Comparison of ENCODE assay signal across 9 cellular contexts in genomic region chr18:50879302-50880107, GRCh38. TPM values are rescaled to one million over a fixed set of nuclear protein-coding genes. Genes with fewer than 3 reads are reported as not detected.
DNase-seq lines count a peak whose midpoint lies in the region; ATAC-seq and TF ChIP-seq lines count a peak whose summit lies in the region.
"Had no signal": no experiment of that assay in that cellular context is flagged by ENCODE, and none has a peak within 500 bp of the region (broad histone marks: within the 10 kb centered on the region; RNA-seq: fewer than 3 reads in every experiment).

No MANE protein-coding gene starts in this region.

- no peaks in the 10 kb centered on the region for H3K9me3 Mint-ChIP-seq in CD8-positive, alpha-beta T cell

- in situ Hi-C loops in brain microvascular endothelial cell (cut with HindIII; ENCODE audit: low pct_ligation_motif_present, low sequenced_read_pairs), result no loop called here

- H3K4me3 Mint-ChIP-seq in CD8-positive, alpha-beta T cell, result peak overlapping the region; percentile 94

- H3K27ac ChIP-seq in CD8-positive, alpha-beta T cell (ENCODE audit: low read depth, low read length), result peak overlapping the region; percentile 89
- H3K27ac ChIP-seq in SJSA1, result peak overlapping the region; percentile 77
- peak overlapping the region; percentile 5 for H3K27ac ChIP-seq in brain microvascular endothelial cell
- H3K27ac ChIP-seq in skeletal muscle tissue (ENCODE audit: low read depth, low read length), result peak overlapping the region; percentile 81

- H3K4me1 Mint-ChIP-seq in CD8-positive, alpha-beta T cell (ENCODE audit: low read depth), result peaks cover 44% of the 10 kb centered on the region

- H3K9me3 ChIP-seq in CD8-positive, alpha-beta T cell (ENCODE audit: low read length), result no peaks in the 10 kb centered on the region
- H3K9me3 ChIP-seq in SJSA1 (replicated peaks) (no peaks in the 10 kb centered on the region), iPS-18c (ENCODE audit: control insufficient read depth, insufficient read depth, low read length) (peaks cover 2% of the 10 kb centered on the region), skeletal muscle tissue (ENCODE audit: control insufficient read depth in 3 of 3, low read length in 3 of 3) (no peaks in the 10 kb centered on the region)

- POLR2A ChIA-PET in CD8-positive, alpha-beta T cell (lab: Charles Lee), result interaction anchor here (0.6 to 1.9 kb wide), 13 partner anchors 10 to 576 kb away, joined by 3 to 35 read pairs (median 4); partner anchors contain the start of genes ELAC1, MEX3C, MRO and SMAD4

- CTCF ChIA-PET in CD8-positive, alpha-beta T cell (lab: Charles Lee), result interaction anchor here (0.8 to 1.1 kb wide), 2 partner anchors 13 to 59 kb away, joined by 3 read pairs; partner anchors contain the start of gene MRO

- no peak for TF ChIP-seq CTCF in CD8-positive, alpha-beta T cell (IDR thresholded peaks at IDR 0.05)
- TF ChIP-seq CTCF in brain microvascular endothelial cell (IDR thresholded peaks at IDR 0.05; ENCODE audit: low read depth, low read length, missing control alignments), result no peak

- ATAC-seq in CD8-positive, alpha-beta T cell, result peak; percentile 21
- ATAC-seq in GM19395 (IDR thresholded peaks at IDR 0.05; ENCODE audit: unreplicated experiment) (peak; percentile 31), HG03469 (IDR thresholded peaks at IDR 0.05; ENCODE audit: unreplicated experiment) (peak; percentile 3), GM18519 (IDR thresholded peaks at IDR 0.05; ENCODE audit: low FRiP score, unreplicated experiment) (no peak)

- H3K27me3 ChIP-seq in CD8-positive, alpha-beta T cell (ENCODE audit: insufficient read depth, low read length), result no peaks in the 10 kb centered on the region
- no peaks in the 10 kb centered on the region for H3K27me3 ChIP-seq in SJSA1 (replicated peaks)
- no peaks in the 10 kb centered on the region for H3K27me3 ChIP-seq in brain microvascular endothelial cell (replicated peaks)
- H3K27me3 ChIP-seq in skeletal muscle tissue (ENCODE audit: control insufficient read depth in 3 of 3, insufficient read depth in 3 of 3, low read length in 3 of 3), result no peaks in the 10 kb centered on the region

- intact Hi-C loops in CD8-positive, alpha-beta T cell (cut with DNase I, micrococcal nuclease), result loop anchor here (2.0 to 10.0 kb wide), 10 partner anchors 57 to 1392 kb away; partner anchors contain the start of genes MEX3C (in 2 of the 2), MRO (in 2 of the 2), ACAA2 (in 1 of the 2) and C18orf32 (in 1 of the 2)

- peak overlapping the region; percentile 87 for H3K4me3 ChIP-seq in CD8-positive, alpha-beta T cell (ENCODE audit: low read depth, low read length)
- H3K4me3 ChIP-seq in SJSA1 (peak overlapping the region; percentile 87), brain microvascular endothelial cell (ENCODE audit: low read depth, low read length) (peak overlapping the region; percentile 91), iPS-18c (ENCODE audit: insufficient read depth, low read depth, low read length) (peak overlapping the region; percentile 85), skeletal muscle tissue (ENCODE audit: low read length in 3 of 3) (peak overlapping the region; percentile 88 to 95 (median 93))

- H3K27ac Mint-ChIP-seq in CD8-positive, alpha-beta T cell, result peak overlapping the region; percentile 96

- H3K36me3 ChIP-seq in CD8-positive, alpha-beta T cell (ENCODE audit: insufficient read depth, low read length), result no peaks in the 10 kb centered on the region
- H3K36me3 ChIP-seq in SJSA1 (peaks cover 4% of the 10 kb centered on the region; the same call in 1 of the 2 replicates), brain microvascular endothelial cell (replicated peaks) (no peaks in the 10 kb centered on the region), skeletal muscle tissue (ENCODE audit: control insufficient read depth in 3 of 3, insufficient read depth in 3 of 3, low read length in 3 of 3) (no peaks in the 10 kb centered on the region)

- peak overlapping the region; percentile 86 to 94 (median 92) for H3K9ac ChIP-seq in skeletal muscle tissue (ENCODE audit: low read depth in 1 of 3, low read length in 3 of 3)

- H3K36me3 Mint-ChIP-seq in CD8-positive, alpha-beta T cell, result peaks cover 17% of the 10 kb centered on the region

- peak in 6 of 7 experiments; percentile 3 to 39 (median 19) for DNase-seq in CD8-positive, alpha-beta T cell
- peak in 1 of 2 experiments; percentile 52 for DNase-seq in SJSA1 (ENCODE audit: low read depth in 1 of 2, low spot score in 2 of 2)
- peak; percentile 42 for DNase-seq in brain microvascular endothelial cell

- H3K4me1 ChIP-seq in CD8-positive, alpha-beta T cell (ENCODE audit: insufficient read depth, low read length), result peaks cover 31% of the 10 kb centered on the region
- peaks cover 7% of the 10 kb centered on the region for H3K4me1 ChIP-seq in SJSA1 (replicated peaks)
- peaks cover 6 to 15% (median 10%) of the 10 kb centered on the region in 3 donors for H3K4me1 ChIP-seq in skeletal muscle tissue (ENCODE audit: control insufficient read depth in 3 of 3, insufficient read depth in 3 of 3, low read length in 3 of 3)

- no peaks in the 10 kb centered on the region for H3K27me3 Mint-ChIP-seq in CD8-positive, alpha-beta T cell (ENCODE audit: low read depth)

RNA-seq across cellular contexts. Expression of gene ME2, which starts 0.6 kb away (rescaled TPM):
- 10 to 100 TPM; 14.4 to 17.3 TPM for total RNA-seq in CD8-positive, alpha-beta T cell
- 45.0 and 49.2 TPM in 2 replicates for total RNA-seq in SJSA1 (2014; rRNA removed; shearing (Covaris generic))
- total RNA-seq in skeletal muscle tissue, result 26.1 TPM

RNA-seq across cellular contexts. Expression of gene MRO, which starts 59.7 kb away (rescaled TPM):
- total RNA-seq in CD8-positive, alpha-beta T cell, result not detected
- total RNA-seq in SJSA1 (2014; rRNA removed; shearing (Covaris generic)), result 0.03 TPM in 1 of 2 replicates, not detected in the other
- 3.1 TPM for total RNA-seq in skeletal muscle tissue
- total RNA-seq: T-helper 2 cell treated with Interferon-gamma antibody and Interleukin-4, amounts not matched to agents 100 ng/mL and 5 ng/mL, for 36 hours had no signal

Comparison
In these comparisons a context has a peak if more than half of its experiments do, and no peak if none do; other contexts are left out.
1. H3K27ac ChIP-seq: peak in every context shown above with its lines; median percentile 89 in CD8-positive, alpha-beta T cell; 81 in skeletal muscle tissue; 77 in SJSA1; 5 in brain microvascular endothelial cell.